Comparison of ENCODE assay signal across 8 cellular contexts in genomic region chr19:19643158-19644053, GRCh38. TPM values are rescaled to one million over a fixed set of nuclear protein-coding genes. Genes with fewer than 3 reads are reported as not detected.
A peak's percentile ranks its signal among the peaks of the same experiment; 100 is the strongest.
DNase-seq lines count a peak whose midpoint lies in the region; ATAC-seq and TF ChIP-seq lines count a peak whose summit lies in the region.

Gene GMIP (minus strand): TSS chr19:19643657. CDS start chr19:19643529, 128 bp downstream.

- peak; percentile 97 for TF ChIP-seq CTCF in parathyroid adenoma (IDR thresholded peaks at IDR 0.05)
- peak; percentile 97 for TF ChIP-seq CTCF in type B pancreatic cell (conservative IDR thresholded peaks at IDR 0.05)

- peak; percentile 81 for DNase-seq in DMS79 (lab: John Stamatoyannopoulos, UW)
- DNase-seq in activated naive CD4-positive, alpha-beta T cell treated with anti-CD3 and anti-CD28 coated beads, Interleukin-2, amount 10 ng/mL, durations not matched to agents 7 days and 5 days = peak; percentile 92
- peak; percentile 93 for DNase-seq in Right ventricle myocardium inferior (ENCODE audit: missing footprints)
- peak; percentile 83 for DNase-seq in type B pancreatic cell (ENCODE audit: extremely low spot score, unreplicated experiment)

- H3K79me2 ChIP-seq in parathyroid adenoma = no peaks in the 10 kb centered on the region

- H3K27me3 ChIP-seq in parathyroid adenoma (ENCODE audit: control insufficient read depth, insufficient read depth, low read length) = no peaks in the 10 kb centered on the region

- H2AFZ ChIP-seq in parathyroid adenoma = peak within 1 kb of the TSS; percentile 79

- no peaks in the 10 kb centered on the region for H3K27me3 Mint-ChIP-seq in activated naive CD4-positive, alpha-beta T cell treated with anti-CD3 and anti-CD28 coated beads, Interleukin-2, amount 10 ng/mL, durations not matched to agents 7 days and 5 days
- H3K27me3 Mint-ChIP-seq in type B pancreatic cell = no peaks in the 10 kb centered on the region

- H3K36me3 Mint-ChIP-seq in activated naive CD4-positive, alpha-beta T cell treated with anti-CD3 and anti-CD28 coated beads, Interleukin-2, amount 10 ng/mL, durations not matched to agents 7 days and 5 days = peaks cover 50% of the 10 kb centered on the region
- H3K36me3 Mint-ChIP-seq in type B pancreatic cell = no peaks in the 10 kb centered on the region

- ATAC-seq in GM21619 (IDR thresholded peaks at IDR 0.05; ENCODE audit: unreplicated experiment) (peak; percentile 63), SK-N-SH treated with all-trans-retinoic acid at 6 μM for 48 hours (peak; percentile 84), Right ventricle myocardium inferior (peak; percentile 82)

- peak within 1 kb of the TSS; percentile 97 for H3K4me3 Mint-ChIP-seq in activated naive CD4-positive, alpha-beta T cell treated with anti-CD3 and anti-CD28 coated beads, Interleukin-2, amount 10 ng/mL, durations not matched to agents 7 days and 5 days
- peak within 1 kb of the TSS; percentile 97 for H3K4me3 Mint-ChIP-seq in type B pancreatic cell

- H3K4me1 ChIP-seq in parathyroid adenoma = peaks cover 5% of the 10 kb centered on the region

- H3K27ac ChIP-seq in KOPT-K1 (ENCODE audit: low read depth, low read length, poor library complexity, severe bottlenecking) (peak within 1 kb of the TSS; percentile 75), parathyroid adenoma (no peak within 1 kb of the TSS)

- H3K4me3 ChIP-seq in parathyroid adenoma (ENCODE audit: low read depth, low read length) = peak within 1 kb of the TSS; percentile 67

- no peak within 1 kb of the TSS for H3K9ac ChIP-seq in parathyroid adenoma

- H3K9me3 Mint-ChIP-seq in activated naive CD4-positive, alpha-beta T cell treated with anti-CD3 and anti-CD28 coated beads, Interleukin-2, amount 10 ng/mL, durations not matched to agents 7 days and 5 days = no peaks in the 10 kb centered on the region
- H3K9me3 Mint-ChIP-seq in type B pancreatic cell = no peaks in the 10 kb centered on the region

- H3K27ac Mint-ChIP-seq in activated naive CD4-positive, alpha-beta T cell treated with anti-CD3 and anti-CD28 coated beads, Interleukin-2, amount 10 ng/mL, durations not matched to agents 7 days and 5 days = peak within 1 kb of the TSS; percentile 97
- peak within 1 kb of the TSS; percentile 86 for H3K27ac Mint-ChIP-seq in type B pancreatic cell

- H3K4me1 Mint-ChIP-seq in activated naive CD4-positive, alpha-beta T cell treated with anti-CD3 and anti-CD28 coated beads, Interleukin-2, amount 10 ng/mL, durations not matched to agents 7 days and 5 days = peaks cover 25% of the 10 kb centered on the region
- peaks cover 8% of the 10 kb centered on the region for H3K4me1 Mint-ChIP-seq in type B pancreatic cell (ENCODE audit: unreplicated experiment)

- intact Hi-C loops in Right ventricle myocardium inferior (cut with DNase I) = loop anchor here (2.0 kb wide), 1 partner anchor 111 kb away; no protein-coding TSS in a partner anchor

- H3K4me2 ChIP-seq in parathyroid adenoma (ENCODE audit: low read length) = peak within 1 kb of the TSS; percentile 92

- CTCF ChIA-PET in activated naive CD4-positive, alpha-beta T cell treated with anti-CD3 and anti-CD28 coated beads, Interleukin-2, amount 10 ng/mL, durations not matched to agents 7 days and 5 days (lab: Charles Lee) = interaction anchor here (0.6 to 4.0 kb wide), 17 partner anchors 9 to 111 kb away, joined by 3 to 38 read pairs (median 4); partner anchors contain the start of gene ZNF101

- H3K36me3 ChIP-seq in KOPT-K1 (ENCODE audit: insufficient read depth, low read length) (peaks cover 54% of the 10 kb centered on the region), parathyroid adenoma (ENCODE audit: control insufficient read depth, insufficient read depth, low read length) (no peaks in the 10 kb centered on the region)

- H3K9me3 ChIP-seq in KOPT-K1 (ENCODE audit: insufficient read depth, low read length, poor library complexity, severe bottlenecking) (no peaks in the 10 kb centered on the region), parathyroid adenoma (ENCODE audit: control insufficient read depth, low read length) (no peaks in the 10 kb centered on the region)

TF ChIP-seq in SK-N-SH treated with all-trans-retinoic acid at 6 μM for 48 hours, 23 proteins besides CTCF, POLR2A, EP300 and RAD21:
- no peak for TF ChIP-seq ZFP3 (CRISPR knock-in tag; IDR thresholded peaks at IDR 0.05)
- 0 out of 2 replicates have a peak, but pooled peaks have one; percentile 33 for TF ChIP-seq CSRNP3 (CRISPR knock-in tag; IDR thresholded peaks at IDR 0.05)

RNA-seq across cellular contexts. Expression of gene GMIP, which starts in this region (rescaled TPM):
- total RNA-seq in Right ventricle myocardium inferior (4.5 TPM), type B pancreatic cell (ENCODE audit: low replicate concordance) (15.3 and 15.9 TPM in 2 replicates)
